ENCODE assay signal across 8 cellular contexts in the genomic region with DNA sequence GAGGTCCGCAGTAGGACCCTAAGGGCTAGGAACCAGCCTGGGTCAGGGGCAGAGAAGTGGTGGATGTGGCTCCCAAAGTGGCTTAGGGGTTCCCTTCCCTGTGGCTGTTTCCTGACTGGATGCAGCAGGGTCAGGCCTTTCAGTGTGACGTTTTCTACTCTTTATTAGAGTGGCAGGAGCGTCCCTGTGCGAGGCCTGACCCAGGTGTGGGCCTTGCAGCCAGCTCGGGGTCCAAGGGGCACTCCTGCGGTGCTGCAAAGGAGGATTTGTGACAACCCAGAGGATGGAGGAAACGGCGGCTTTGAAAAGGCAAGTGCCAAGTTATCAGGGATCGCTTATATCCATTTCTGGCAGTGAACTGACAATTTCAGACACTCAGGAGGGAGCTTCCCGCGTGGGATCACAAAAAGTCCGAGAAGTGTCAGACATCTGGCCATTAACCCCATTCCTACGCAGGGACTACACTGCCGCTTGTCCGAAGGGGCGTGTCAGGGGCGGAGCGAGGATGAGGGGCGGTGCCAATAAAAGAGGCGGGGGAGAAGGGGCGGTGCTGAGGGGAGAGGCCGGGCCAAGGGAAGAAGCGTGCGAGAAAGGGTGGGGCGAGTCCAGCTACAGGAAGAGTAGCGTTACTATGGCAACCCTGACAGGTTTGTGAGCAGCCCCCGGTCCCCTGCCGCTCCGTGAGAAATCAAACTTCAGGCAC.
DNase-seq lines count a peak whose midpoint lies in the region; ATAC-seq and TF ChIP-seq lines count a peak whose summit lies in the region.

No MANE protein-coding gene starts in this region.

- ATAC-seq in naive thymus-derived CD4-positive, alpha-beta T cell, result peak; percentile 88
- ATAC-seq in stimulated activated naive CD8-positive, alpha-beta T cell treated with anti-CD3 and anti-CD28 coated beads, Interleukin-15, amount 100 ng/mL, for 72 hours, result peak; percentile 87
- no peak for ATAC-seq in GM18498 (IDR thresholded peaks at IDR 0.05; ENCODE audit: unreplicated experiment)

- H3K4me3 Mint-ChIP-seq in naive thymus-derived CD4-positive, alpha-beta T cell, result peak overlapping the region; percentile 82 to 100 (median 98)
- H3K4me3 Mint-ChIP-seq in stimulated activated naive CD8-positive, alpha-beta T cell treated with anti-CD3 and anti-CD28 coated beads, Interleukin-15, amount 100 ng/mL, for 72 hours, result peak overlapping the region; percentile 96 to 97

- H3K4me3 ChIP-seq in HL-60 (replicated peaks; ENCODE audit: insufficient read depth, low read length) (peak overlapping the region; percentile 20), SJCRH30 (no peak overlapping the region)
- H3K4me3 ChIP-seq in naive thymus-derived CD4-positive, alpha-beta T cell (ENCODE audit: low read length), result peak overlapping the region; percentile 84

- H3K36me3 Mint-ChIP-seq in naive thymus-derived CD4-positive, alpha-beta T cell, result peaks cover 0 to 11% (median 2%) of the 10 kb centered on the region in 5 donors

- H3K27me3 ChIP-seq in HL-60 (ENCODE audit: insufficient read depth, poor library complexity, severe bottlenecking) (no peaks in the 10 kb centered on the region), SJCRH30 (no peaks in the 10 kb centered on the region)
- H3K27me3 ChIP-seq in naive thymus-derived CD4-positive, alpha-beta T cell (ENCODE audit: control insufficient read depth in 2 of 2, insufficient read depth in 2 of 2, low read length in 2 of 2), result no peaks in the 10 kb centered on the region

- TF ChIP-seq CTCF in HL-60 (IDR thresholded peaks at IDR 0.05; ENCODE audit: insufficient read depth, low read length), result no peak

- intact Hi-C loops in naive thymus-derived CD4-positive, alpha-beta T cell (cut with micrococcal nuclease), result loop anchor here (1.0 to 2.0 kb wide), 11 partner anchors 26 to 1973 kb away; a partner anchor contains a TSS

- no peaks in the 10 kb centered on the region for H3K36me3 ChIP-seq in naive thymus-derived CD4-positive, alpha-beta T cell (ENCODE audit: control insufficient read depth in 2 of 3, insufficient read depth in 3 of 3, low read length in 3 of 3)
- H3K36me3 ChIP-seq in SJCRH30, result no peaks in the 10 kb centered on the region

- no peaks in the 10 kb centered on the region for H3K4me1 ChIP-seq in naive thymus-derived CD4-positive, alpha-beta T cell (ENCODE audit: control insufficient read depth in 2 of 2, insufficient read depth in 2 of 2, low read length in 2 of 2)
- no peaks in the 10 kb centered on the region for H3K4me1 ChIP-seq in SJCRH30

- no peaks in the 10 kb centered on the region for H3K9me3 ChIP-seq in naive thymus-derived CD4-positive, alpha-beta T cell (ENCODE audit: control insufficient read depth in 2 of 3, low read length in 3 of 3)
- H3K9me3 ChIP-seq in SJCRH30 (replicated peaks), result no peaks in the 10 kb centered on the region

- DNase-seq in HL-60 (ENCODE audit: low read depth in 1 of 2, low spot score in 1 of 2) (peak in 1 of 2 experiments; percentile 72), cerebellar cortex (ENCODE audit: low spot score) (peak; percentile 85), NOMO-1 treated with dmso at 0.1 percent for 144 hours (lab: John Stamatoyannopoulos, UW; ENCODE audit: unreplicated experiment) (no peak), SJCRH30 (no peak)
- peak; percentile 86 for DNase-seq in activated CD4-positive, CD25-positive, alpha-beta regulatory T cell treated with anti-CD3 and anti-CD28 coated beads, Interleukin-2, amount 50 U/mL, for 72 hours
- peak; percentile 32 to 89 (median 81) for DNase-seq in naive thymus-derived CD4-positive, alpha-beta T cell
- peak; percentile 80 to 86 for DNase-seq in stimulated activated naive CD8-positive, alpha-beta T cell treated with anti-CD3 and anti-CD28 coated beads, Interleukin-15, amount 100 ng/mL, for 72 hours

- POLR2A ChIA-PET in naive thymus-derived CD4-positive, alpha-beta T cell (lab: Charles Lee), result interaction anchor here (0.8 to 3.1 kb wide), 5 partner anchors 26 to 1107 kb away, joined by 3 to 21 read pairs (median 5); a partner anchor contains a TSS

- CTCF ChIA-PET in naive thymus-derived CD4-positive, alpha-beta T cell (lab: Charles Lee), result interaction anchor here (1.5 kb wide), 1 partner anchor 26 kb away, joined by 6 read pairs; no protein-coding TSS in a partner anchor

- peaks cover 0 to 22% (median 9%) of the 10 kb centered on the region in 7 donors for H3K4me1 Mint-ChIP-seq in naive thymus-derived CD4-positive, alpha-beta T cell
- peaks cover 13% of the 10 kb centered on the region for H3K4me1 Mint-ChIP-seq in stimulated activated naive CD8-positive, alpha-beta T cell treated with anti-CD3 and anti-CD28 coated beads, Interleukin-15, amount 100 ng/mL, for 72 hours

- peaks cover 3 to 40% (median 19%) of the 10 kb centered on the region in 11 donors for H3K9me3 Mint-ChIP-seq in naive thymus-derived CD4-positive, alpha-beta T cell
- peaks cover 4 to 9% of the 10 kb centered on the region in 2 donors for H3K9me3 Mint-ChIP-seq in stimulated activated naive CD8-positive, alpha-beta T cell treated with anti-CD3 and anti-CD28 coated beads, Interleukin-15, amount 100 ng/mL, for 72 hours

- H3K27me3 Mint-ChIP-seq in naive thymus-derived CD4-positive, alpha-beta T cell, result peaks cover 0 to 4% (median 0%) of the 10 kb centered on the region in 5 donors
- no peaks in the 10 kb centered on the region for H3K27me3 Mint-ChIP-seq in stimulated activated naive CD8-positive, alpha-beta T cell treated with anti-CD3 and anti-CD28 coated beads, Interleukin-15, amount 100 ng/mL, for 72 hours

- H3K27ac Mint-ChIP-seq in naive thymus-derived CD4-positive, alpha-beta T cell, result peak overlapping the region; percentile 88 to 99 (median 95)
- peak overlapping the region; percentile 98 to 99 for H3K27ac Mint-ChIP-seq in stimulated activated naive CD8-positive, alpha-beta T cell treated with anti-CD3 and anti-CD28 coated beads, Interleukin-15, amount 100 ng/mL, for 72 hours

- H3K27ac ChIP-seq in HL-60 (replicated peaks) (peak overlapping the region; percentile 55), SJCRH30 (no peak overlapping the region)
- H3K27ac ChIP-seq in naive thymus-derived CD4-positive, alpha-beta T cell (ENCODE audit: low read depth, low read length), result peak overlapping the region; percentile 89

Comparison
In these comparisons a context has a peak if more than half of its experiments do, and no peak if none do; other contexts are left out.
1. DNase-seq: peak in activated CD4-positive, CD25-positive, alpha-beta regulatory T cell treated with anti-CD3 and anti-CD28 coated beads, Interleukin-2, amount 50 U/mL, for 72 hours (single experiment), cerebellar cortex (single experiment), naive thymus-derived CD4-positive, alpha-beta T cell (9 of 9) and stimulated activated naive CD8-positive, alpha-beta T cell treated with anti-CD3 and anti-CD28 coated beads, Interleukin-15, amount 100 ng/mL, for 72 hours (2 of 2); none in NOMO-1 treated with dmso at 0.1 percent for 144 hours (single experiment) and SJCRH30 (0 of 2).